Comparison of ENCODE assay signal across 29 cellular contexts in the genomic region with DNA sequence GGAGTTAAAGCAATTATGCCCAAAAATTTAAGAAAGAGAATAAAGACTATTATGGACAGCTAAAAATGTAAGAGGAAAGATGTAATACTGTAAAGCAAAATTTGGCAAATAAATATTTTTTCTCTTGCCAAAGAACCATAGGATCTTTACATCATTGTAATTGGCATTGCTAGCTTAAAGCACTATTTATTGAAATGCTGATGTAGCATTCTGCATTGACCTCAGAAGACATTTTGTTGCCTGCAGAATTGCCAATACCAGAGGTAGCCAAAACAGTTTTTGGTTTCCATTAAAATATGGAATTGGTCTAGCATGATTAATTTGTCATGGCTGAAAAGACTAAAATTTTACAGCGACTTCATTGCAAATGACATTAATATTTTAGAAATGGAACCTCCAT.
"Had no signal": no experiment of that assay in that cellular context is flagged by ENCODE, and none has a peak within 500 bp of the region (broad histone marks: within the 10 kb centered on the region; RNA-seq: fewer than 3 reads in every experiment).

No MANE protein-coding gene starts in this region.

- H3K4me1 Mint-ChIP-seq: stimulated activated effector memory CD8-positive, alpha-beta T cell treated with anti-CD3 and anti-CD28 coated beads, Interleukin-12 subunit alpha, Interleukin-12 subunit beta, amount 100 ng/mL, for 72 hours; stimulated activated memory B cell treated with anti-CD40 and anti-IgM and Interleukin-4, amounts not matched to agents 10 μg/mL and 1 μg/mL and 100 μg/mL, for 72 hours; stimulated activated naive B cell treated with anti-CD40 and anti-IgM and Interleukin-4, amounts not matched to agents 10 μg/mL and 1 μg/mL and 100 μg/mL, for 72 hours; stimulated activated naive CD8-positive, alpha-beta T cell treated with anti-CD3 and anti-CD28 coated beads, Interleukin-15, amount 100 ng/mL, for 72 hours had no signal

- ATAC-seq: stimulated activated effector memory CD8-positive, alpha-beta T cell treated with anti-CD3 and anti-CD28 coated beads, Interleukin-12 subunit alpha, Interleukin-12 subunit beta, amount 100 ng/mL, for 72 hours; stimulated activated memory B cell treated with anti-CD40 and anti-IgM and Interleukin-4, amounts not matched to agents 10 μg/mL and 1 μg/mL and 100 μg/mL, for 72 hours; stimulated activated naive B cell treated with anti-CD40 and anti-IgM and Interleukin-4, amounts not matched to agents 10 μg/mL and 1 μg/mL and 100 μg/mL, for 72 hours; stimulated activated naive CD8-positive, alpha-beta T cell treated with anti-CD3 and anti-CD28 coated beads, Interleukin-15, amount 100 ng/mL, for 72 hours; stimulated activated naive CD8-positive, alpha-beta T cell treated with anti-CD3 and anti-CD28 coated beads, Interleukin-15, Interleukin-2, amounts not matched to agents 100 U/mL and 50 U/mL, for 24 hours; upper lobe of right lung had no signal

- H3K27me3 ChIP-seq: stomach, suprapubic skin, testis, thyroid gland, tibial artery, tibial nerve, transverse colon, upper lobe of left lung, upper lobe of right lung, uterus, vagina had no signal

- H3K4me3 ChIP-seq: stomach, suprapubic skin, testis, thoracic aorta, thyroid gland, tibial artery, tibial nerve, transverse colon, upper lobe of left lung, upper lobe of right lung, uterus, vagina had no signal

- H3K9me3 Mint-ChIP-seq: stimulated activated effector memory CD8-positive, alpha-beta T cell treated with anti-CD3 and anti-CD28 coated beads, Interleukin-12 subunit alpha, Interleukin-12 subunit beta, amount 100 ng/mL, for 72 hours; stimulated activated memory B cell treated with anti-CD40 and anti-IgM and Interleukin-4, amounts not matched to agents 10 μg/mL and 1 μg/mL and 100 μg/mL, for 72 hours; stimulated activated naive B cell treated with anti-CD40 and anti-IgM and Interleukin-4, amounts not matched to agents 10 μg/mL and 1 μg/mL and 100 μg/mL, for 72 hours; stimulated activated naive CD8-positive, alpha-beta T cell treated with anti-CD3 and anti-CD28 coated beads, Interleukin-15, amount 100 ng/mL, for 72 hours; stimulated activated naive CD8-positive, alpha-beta T cell treated with anti-CD3 and anti-CD28 coated beads, Interleukin-15, Interleukin-2, amounts not matched to agents 100 ng/mL and 50 ng/mL, for 24 hours had no signal

- H3K36me3 Mint-ChIP-seq: stimulated activated effector memory CD8-positive, alpha-beta T cell treated with anti-CD3 and anti-CD28 coated beads, Interleukin-12 subunit alpha, Interleukin-12 subunit beta, amount 100 ng/mL, for 72 hours; stimulated activated memory B cell treated with anti-CD40 and anti-IgM and Interleukin-4, amounts not matched to agents 10 μg/mL and 1 μg/mL and 100 μg/mL, for 72 hours; stimulated activated naive B cell treated with anti-CD40 and anti-IgM and Interleukin-4, amounts not matched to agents 10 μg/mL and 1 μg/mL and 100 μg/mL, for 72 hours; type B pancreatic cell had no signal

- H3K4me1 ChIP-seq: stomach, suprapubic skin, testis, thyroid gland, tibial artery, tibial nerve, transverse colon, upper lobe of left lung, upper lobe of right lung, uterus, vagina had no signal

- H3K36me3 ChIP-seq: stomach, suprapubic skin, thoracic aorta, thyroid gland, tibial artery, tibial nerve, transverse colon, upper lobe of left lung, upper lobe of right lung, uterus, vagina had no signal

- H3K27me3 Mint-ChIP-seq: stimulated activated memory B cell treated with anti-CD40 and anti-IgM and Interleukin-4, amounts not matched to agents 10 μg/mL and 1 μg/mL and 100 μg/mL, for 72 hours; stimulated activated naive B cell treated with anti-CD40 and anti-IgM and Interleukin-4, amounts not matched to agents 10 μg/mL and 1 μg/mL and 100 μg/mL, for 72 hours; stimulated activated naive CD8-positive, alpha-beta T cell treated with anti-CD3 and anti-CD28 coated beads, Interleukin-15, amount 100 ng/mL, for 72 hours; type B pancreatic cell had no signal

- H3K27ac Mint-ChIP-seq: stimulated activated effector memory CD8-positive, alpha-beta T cell treated with anti-CD3 and anti-CD28 coated beads, Interleukin-12 subunit alpha, Interleukin-12 subunit beta, amount 100 ng/mL, for 72 hours; stimulated activated memory B cell treated with anti-CD40 and anti-IgM and Interleukin-4, amounts not matched to agents 10 μg/mL and 1 μg/mL and 100 μg/mL, for 72 hours; stimulated activated naive B cell treated with anti-CD40 and anti-IgM and Interleukin-4, amounts not matched to agents 10 μg/mL and 1 μg/mL and 100 μg/mL, for 72 hours; stimulated activated naive CD8-positive, alpha-beta T cell treated with anti-CD3 and anti-CD28 coated beads, Interleukin-15, amount 100 ng/mL, for 72 hours; stimulated activated naive CD8-positive, alpha-beta T cell treated with anti-CD3 and anti-CD28 coated beads, Interleukin-15, Interleukin-2, amounts not matched to agents 100 ng/mL and 50 ng/mL, for 24 hours; type B pancreatic cell had no signal

- FAIRE-seq: urothelium cell line had no signal

- H3K9me3 ChIP-seq: stomach, suprapubic skin, testis, thoracic aorta, thyroid gland, tibial artery, tibial nerve, transverse colon, upper lobe of left lung, upper lobe of right lung, uterus, vagina had no signal

- H3K27ac ChIP-seq: stomach, suprapubic skin, testis, thoracic aorta, thyroid gland, tibial artery, tibial nerve, transverse colon, upper lobe of left lung, upper lobe of right lung, uterus, vagina had no signal

- DNase-seq: stimulated activated CD4-positive, alpha-beta T cell treated with anti-CD3 and anti-CD28 coated beads, Interleukin-2, amount 100 ng/mL, for 48 hours; stimulated activated CD4-positive, alpha-beta T cell treated with anti-CD3 and anti-CD28 coated beads, Interleukin-4, amount 100 ng/mL, for 1 hour; stimulated activated CD4-positive, alpha-beta T cell treated with anti-CD3 and anti-CD28 coated beads, Interleukin-4, amount 100 ng/mL, for 24 hours; stimulated activated CD4-positive, alpha-beta T cell treated with anti-CD3 and anti-CD28 coated beads, Interleukin-4, amount 100 ng/mL, for 4 hours; stimulated activated CD8-positive, alpha-beta memory T cell treated with anti-CD3 and anti-CD28 coated beads, Interleukin-4, amount 100 ng/mL, for 48 hours; stimulated activated naive B cell treated with anti-CD40 and anti-IgM and Interleukin-4, amounts not matched to agents 10 μg/mL and 1 μg/mL and 100 μg/mL, for 72 hours; stimulated activated naive CD4-positive, alpha-beta T cell; stimulated activated naive CD4-positive, alpha-beta T cell treated with Interleukin-2 at 50 U/mL for 16 hours; stimulated activated naive CD8-positive, alpha-beta T cell treated with anti-CD3 and anti-CD28 coated beads, Interleukin-15, amount 100 ng/mL, for 72 hours; stimulated activated naive CD8-positive, alpha-beta T cell treated with anti-CD3 and anti-CD28 coated beads, Interleukin-15, Interleukin-2, amounts not matched to agents 100 U/mL and 50 U/mL, for 24 hours; stomach; substantia nigra; testis; thyroid gland; tibial artery; transverse colon; trophoblast cell; upper lobe of left lung; upper lobe of right lung; uterus had no signal

- H3K4me3 Mint-ChIP-seq: stimulated activated effector memory CD8-positive, alpha-beta T cell treated with anti-CD3 and anti-CD28 coated beads, Interleukin-12 subunit alpha, Interleukin-12 subunit beta, amount 100 ng/mL, for 72 hours; stimulated activated memory B cell treated with anti-CD40 and anti-IgM and Interleukin-4, amounts not matched to agents 10 μg/mL and 1 μg/mL and 100 μg/mL, for 72 hours; stimulated activated naive B cell treated with anti-CD40 and anti-IgM and Interleukin-4, amounts not matched to agents 10 μg/mL and 1 μg/mL and 100 μg/mL, for 72 hours; stimulated activated naive CD8-positive, alpha-beta T cell treated with anti-CD3 and anti-CD28 coated beads, Interleukin-15, amount 100 ng/mL, for 72 hours; stimulated activated naive CD8-positive, alpha-beta T cell treated with anti-CD3 and anti-CD28 coated beads, Interleukin-15, Interleukin-2, amounts not matched to agents 100 ng/mL and 50 ng/mL, for 24 hours; type B pancreatic cell had no signal
